Comparison of ENCODE assay signal across 9 cellular contexts in genomic region chr10:32379950-32380547, GRCh38. TPM values are rescaled to one million over a fixed set of nuclear protein-coding genes. Genes with fewer than 3 reads are reported as not detected.
DNase-seq lines count a peak whose midpoint lies in the region; ATAC-seq and TF ChIP-seq lines count a peak whose summit lies in the region.
"Had no signal": no experiment of that assay in that cellular context is flagged by ENCODE, and none has a peak within 500 bp of the region (broad histone marks: within the 10 kb centered on the region; RNA-seq: fewer than 3 reads in every experiment).

No MANE protein-coding gene starts in this region.

- H3K27ac ChIP-seq in right cardiac atrium (ENCODE audit: low read length) (peak overlapping the region; percentile 30), stomach (peak overlapping the region in 4 of 5 donors; percentile 82 to 88 (median 86))

- intact Hi-C loops in right cardiac atrium (cut with DNase I) (loop anchor here in 3 of 4 donors (5.0 to 10.0 kb wide), 2 partner anchors 65 to 67 kb away; partner anchors contain the start of gene CCDC7 (in 3 of the 3)), stomach (cut with DNase I; ENCODE audit: low total_unique reads) (no loop called here)
- intact Hi-C loops in activated CD4-positive, alpha-beta T cell treated with anti-CD3 and anti-CD28 coated beads for 36 hours (cut with DNase I, micrococcal nuclease): loop anchor here (1.0 to 10.0 kb wide), 17 partner anchors 33 to 1678 kb away; partner anchors contain the start of genes ARHGAP12 (in 1 of the 2), EPC1 (in 1 of the 2), ITGB1 (in 1 of the 2) and KIF5B (in 1 of the 2)

- no peaks in the 10 kb centered on the region for H3K27me3 Mint-ChIP-seq in activated CD4-positive, alpha-beta T cell treated with anti-CD3 and anti-CD28 coated beads for 36 hours

- H3K27ac Mint-ChIP-seq in activated CD4-positive, alpha-beta T cell treated with anti-CD3 and anti-CD28 coated beads for 36 hours: no peak overlapping the region

- ATAC-seq in right cardiac atrium: no peak
- no peak for ATAC-seq in activated CD4-positive, alpha-beta T cell treated with anti-CD3 and anti-CD28 coated beads for 36 hours

- peaks cover 2% of the 10 kb centered on the region for H3K36me3 Mint-ChIP-seq in activated CD4-positive, alpha-beta T cell treated with anti-CD3 and anti-CD28 coated beads for 36 hours (ENCODE audit: low read depth)

- TF ChIP-seq EP300 in stomach (IDR thresholded peaks at IDR 0.05): no peak

- WGBS in right cardiac atrium: 59% methylated on average over 7 of the region's 7 CpGs
- WGBS in stomach, 5 donors: 29 to 60% (median 44%) methylated on average over 7 of the region's 7 CpGs

- no peaks in the 10 kb centered on the region for H3K9me3 Mint-ChIP-seq in activated CD4-positive, alpha-beta T cell treated with anti-CD3 and anti-CD28 coated beads for 36 hours (ENCODE audit: low read depth)

- no peak for TF ChIP-seq CTCF in stomach (IDR thresholded peaks at IDR 0.05)

- TF ChIP-seq POLR2A in stomach (IDR thresholded peaks at IDR 0.05): no peak

- no peaks in the 10 kb centered on the region for H3K9me3 ChIP-seq in right cardiac atrium (ENCODE audit: control insufficient read depth, low read length)
- no peaks in the 10 kb centered on the region for H3K9me3 ChIP-seq in stomach

- no peaks in the 10 kb centered on the region for H3K27me3 ChIP-seq in right cardiac atrium (ENCODE audit: control insufficient read depth, insufficient read depth)
- no peaks in the 10 kb centered on the region for H3K27me3 ChIP-seq in stomach

- peaks cover 5% of the 10 kb centered on the region for H3K4me1 Mint-ChIP-seq in activated CD4-positive, alpha-beta T cell treated with anti-CD3 and anti-CD28 coated beads for 36 hours

- POLR2A ChIA-PET in activated CD4-positive, alpha-beta T cell treated with anti-CD3 and anti-CD28 coated beads for 36 hours (lab: Charles Lee): no interaction called here

- no peaks in the 10 kb centered on the region for H3K4me1 ChIP-seq in right cardiac atrium (ENCODE audit: control insufficient read depth, insufficient read depth, low read length)
- peaks cover 4 to 35% (median 17%) of the 10 kb centered on the region in 4 donors for H3K4me1 ChIP-seq in stomach

- peak; percentile 45 for DNase-seq in NCI-H2107 treated with DMSO at 0.1 percent for 48 hours (lab: John Stamatoyannopoulos, UW; ENCODE audit: unreplicated experiment)
- DNase-seq in NCI-H2107 (lab: John Stamatoyannopoulos, UW): no peak
- peak; percentile 62 for DNase-seq in OCI-M1 (lab: John Stamatoyannopoulos, UW)
- no peak for DNase-seq in right cardiac atrium
- no peak for DNase-seq in stomach
- DNase-seq in mucosa of gallbladder (ENCODE audit: low spot score): no peak
- DNase-seq in Ammon's horn (ENCODE audit: low spot score): no peak
- no peak for DNase-seq in activated CD4-positive, alpha-beta T cell treated with anti-CD3 and anti-CD28 coated beads for 36 hours
- DNase-seq: activated naive CD4-positive, alpha-beta T cell treated with anti-CD3 and anti-CD28 coated beads, Interleukin-2, amount 50 U/mL, for 16 hours had no signal

- CTCF ChIA-PET in activated CD4-positive, alpha-beta T cell treated with anti-CD3 and anti-CD28 coated beads for 36 hours (lab: Charles Lee): interaction anchor here (1.4 to 3.6 kb wide), 3 partner anchors 11 to 66 kb away, joined by 3 to 9 read pairs (median 6); no protein-coding TSS in a partner anchor

- H3K4me3 ChIP-seq in right cardiac atrium (ENCODE audit: low read length): no peak overlapping the region
- peak overlapping the region in 1 of 4 donors; percentile 61 for H3K4me3 ChIP-seq in stomach

- no peak overlapping the region for H3K4me3 Mint-ChIP-seq in activated CD4-positive, alpha-beta T cell treated with anti-CD3 and anti-CD28 coated beads for 36 hours

- H3K36me3 ChIP-seq in stomach: no peaks in the 10 kb centered on the region

RNA-seq across cellular contexts. Expression of gene EPC1, which starts 33.1 kb away (rescaled TPM):
- total RNA-seq in right cardiac atrium (10 to 100 TPM; 21.9 to 24.6 (median 23.8) TPM), stomach (100 to 1,000 TPM in 1 of 5 donors, 10 to 100 TPM in 4; 31.2 to 182 (median 48.1) TPM), mucosa of gallbladder (39.2 TPM)
- polyA plus RNA-seq in right cardiac atrium (11.5 TPM), stomach (1 to 10 TPM; 9.2 to 9.9 (median 9.7) TPM)
- total RNA-seq in activated CD4-positive, alpha-beta T cell treated with anti-CD3 and anti-CD28 coated beads for 36 hours: 10 to 100 TPM; 28.8 to 31.0 TPM

Comparison
In these comparisons a context has a peak if more than half of its experiments do, and no peak if none do; other contexts are left out.
1. DNase-seq: peak in NCI-H2107 treated with DMSO at 0.1 percent for 48 hours (single experiment) and OCI-M1 (single experiment); none in NCI-H2107 (single experiment), right cardiac atrium (0 of 3), stomach (single experiment), mucosa of gallbladder (single experiment), Ammon's horn (single experiment) and activated CD4-positive, alpha-beta T cell treated with anti-CD3 and anti-CD28 coated beads for 36 hours (single experiment).